In genomic region chr6:105873799-105874198, GRCh38 we compare ENCODE assay signal across 18 cellular contexts.
DNase-seq lines count a peak whose midpoint lies in the region; ATAC-seq and TF ChIP-seq lines count a peak whose summit lies in the region.
"Had no signal": no experiment of that assay in that cellular context is flagged by ENCODE, and none has a peak within 500 bp of the region (broad histone marks: within the 10 kb centered on the region; RNA-seq: fewer than 3 reads in every experiment).

No MANE protein-coding gene starts in this region.

- H3K27ac ChIP-seq in OCI-LY3 (ENCODE audit: low read length) (peak overlapping the region; percentile 28; the same call in 1 of the 2 replicates), hepatocyte (no peak overlapping the region)
- H3K27ac ChIP-seq: SK-N-MC had no signal

- H4K20me1 ChIP-seq in OCI-LY3 (ENCODE audit: insufficient read depth, low read length) = no peaks in the 10 kb centered on the region
- H4K20me1 ChIP-seq in hepatocyte (ENCODE audit: insufficient read depth, poor library complexity, severe bottlenecking) = no peaks in the 10 kb centered on the region

- TF ChIP-seq CTCF in natural killer cell (IDR thresholded peaks at IDR 0.05) = no peak
- no peak for TF ChIP-seq CTCF in OCI-LY3 (IDR thresholded peaks at IDR 0.05; ENCODE audit: low read depth, low read length)
- no peak for TF ChIP-seq CTCF in hepatocyte (IDR thresholded peaks at IDR 0.05; ENCODE audit: poor library complexity)

- no peak for ATAC-seq in natural killer cell treated with Interleukin-12 subunit alpha and Interleukin-12 subunit beta and Interleukin-15 and Interleukin-18, amount 100 ng/mL, for 72 hours
- ATAC-seq in natural killer cell = no peak
- no peak for ATAC-seq in HG02588 (IDR thresholded peaks at IDR 0.05; ENCODE audit: unreplicated experiment)
- no peak for ATAC-seq in HG03045 (IDR thresholded peaks at IDR 0.05; ENCODE audit: unreplicated experiment)
- ATAC-seq: K562 had no signal

- H3K36me3 Mint-ChIP-seq in natural killer cell treated with Interleukin-12 subunit alpha and Interleukin-12 subunit beta and Interleukin-15 and Interleukin-18, amount 100 ng/mL, for 72 hours = peaks cover 7% of the 10 kb centered on the region
- H3K36me3 Mint-ChIP-seq in natural killer cell = no peaks in the 10 kb centered on the region
- H3K36me3 Mint-ChIP-seq: CD4-positive, CD25-positive, alpha-beta regulatory T cell had no signal

- H3K79me2 ChIP-seq in OCI-LY3 (ENCODE audit: low read length) (no peaks in the 10 kb centered on the region), hepatocyte (no peaks in the 10 kb centered on the region)

- intact Hi-C loops in natural killer cell (cut with micrococcal nuclease) = no loop called here

- H3K9me3 Mint-ChIP-seq in natural killer cell treated with Interleukin-12 subunit alpha and Interleukin-12 subunit beta and Interleukin-15 and Interleukin-18, amount 100 ng/mL, for 72 hours = peaks cover 3% of the 10 kb centered on the region
- H3K9me3 Mint-ChIP-seq in natural killer cell = no peaks in the 10 kb centered on the region

- H3K36me3 ChIP-seq in OCI-LY3 (replicated peaks; ENCODE audit: low read depth, low read length) (no peaks in the 10 kb centered on the region), hepatocyte (replicated peaks; ENCODE audit: insufficient read depth, low read depth) (no peaks in the 10 kb centered on the region)
- H3K36me3 ChIP-seq: HAP-1 had no signal

- no peaks in the 10 kb centered on the region for H3K27me3 ChIP-seq in OCI-LY3 (ENCODE audit: low read depth, low read length)
- no peaks in the 10 kb centered on the region for H3K27me3 ChIP-seq in hepatocyte

- WGBS in hepatocyte (ENCODE audit: low lambda C conversion rate, missing lambda C conversion rate) = 41% methylated on average over 3 of the region's 3 CpGs

- H3K4me1 Mint-ChIP-seq in natural killer cell treated with Interleukin-12 subunit alpha and Interleukin-12 subunit beta and Interleukin-15 and Interleukin-18, amount 100 ng/mL, for 72 hours (ENCODE audit: low read depth in 2 of 2) = peaks cover 9 to 15% of the 10 kb centered on the region in 2 donors
- H3K4me1 Mint-ChIP-seq in natural killer cell = no peaks in the 10 kb centered on the region

- H3K9me2 ChIP-seq in hepatocyte (replicated peaks; ENCODE audit: insufficient read depth) = no peaks in the 10 kb centered on the region

- H2AFZ ChIP-seq in OCI-LY3 (ENCODE audit: low read depth, low read length) (no peak overlapping the region), hepatocyte (no peak overlapping the region)

- no peaks in the 10 kb centered on the region for H3K9me3 ChIP-seq in OCI-LY3 (ENCODE audit: insufficient read depth, low read length)
- H3K9me3 ChIP-seq in hepatocyte (ENCODE audit: low read depth) = no peaks in the 10 kb centered on the region
- H3K9me3 ChIP-seq: Caco-2, HAP-1 had no signal

- peak overlapping the region; percentile 4 for H3K4me3 Mint-ChIP-seq in natural killer cell treated with Interleukin-12 subunit alpha and Interleukin-12 subunit beta and Interleukin-15 and Interleukin-18, amount 100 ng/mL, for 72 hours
- no peak overlapping the region for H3K4me3 Mint-ChIP-seq in natural killer cell
- H3K4me3 Mint-ChIP-seq: CD4-positive, CD25-positive, alpha-beta regulatory T cell had no signal

- peak overlapping the region; percentile 21 for H3K4me3 ChIP-seq in OCI-LY3 (ENCODE audit: low read length)
- H3K4me3 ChIP-seq in hepatocyte = no peak overlapping the region
- H3K4me3 ChIP-seq: HAP-1, K562, SK-N-MC had no signal

- DNase-seq in natural killer cell treated with Interleukin-12 subunit alpha and Interleukin-12 subunit beta and Interleukin-15 and Interleukin-18, amount 100 ng/mL, for 72 hours (ENCODE audit: low spot score) = no peak
- DNase-seq in natural killer cell (no peak), hepatocyte (ENCODE audit: low spot score) (no peak), NCI-H69 (lab: John Stamatoyannopoulos, UW) (no peak)
- DNase-seq: Caco-2, DMS153, MV-4-11, NCI-H1417, NCI-H2029, NCI-H510A, Right ventricle myocardium superior had no signal

- no peak overlapping the region for H3K27ac Mint-ChIP-seq in natural killer cell treated with Interleukin-12 subunit alpha and Interleukin-12 subunit beta and Interleukin-15 and Interleukin-18, amount 100 ng/mL, for 72 hours
- no peak overlapping the region for H3K27ac Mint-ChIP-seq in natural killer cell
- H3K27ac Mint-ChIP-seq: CD4-positive, CD25-positive, alpha-beta regulatory T cell had no signal

- 0 out of 2 replicates have a peak overlapping the region, but pooled peaks have one; percentile 21 for H3K9ac ChIP-seq in OCI-LY3 (ENCODE audit: low read length)

- peaks cover 28 to 29% of the 10 kb centered on the region in 2 donors for H3K27me3 Mint-ChIP-seq in natural killer cell treated with Interleukin-12 subunit alpha and Interleukin-12 subunit beta and Interleukin-15 and Interleukin-18, amount 100 ng/mL, for 72 hours
- H3K27me3 Mint-ChIP-seq in natural killer cell (ENCODE audit: low read depth in 2 of 2) = peaks cover 33 to 38% of the 10 kb centered on the region in 2 donors

- peak overlapping the region; percentile 55 for H3K4me2 ChIP-seq in OCI-LY3 (ENCODE audit: low read length)
- H3K4me2 ChIP-seq in hepatocyte = peak overlapping the region; percentile 6

- peaks cover 45% of the 10 kb centered on the region for H3K4me1 ChIP-seq in OCI-LY3 (ENCODE audit: low read length)
- peaks cover 5% of the 10 kb centered on the region for H3K4me1 ChIP-seq in hepatocyte (ENCODE audit: insufficient read depth)
- H3K4me1 ChIP-seq: HAP-1 had no signal
